8 cellular contexts compared by ENCODE assay signal in genomic region chr9:111661150-111661801, GRCh38. TPM values are rescaled to one million over a fixed set of nuclear protein-coding genes. Genes with fewer than 3 reads are reported as not detected.
DNase-seq lines count a peak whose midpoint lies in the region; ATAC-seq and TF ChIP-seq lines count a peak whose summit lies in the region.

Gene GNG10 (plus strand): TSS chr9:111661605. CDS start chr9:111661635, 30 bp downstream.

- H3K9me3 ChIP-seq in OCI-LY1 (ENCODE audit: low read length) (no peaks in the 10 kb centered on the region), esophagus muscularis mucosa (no peaks in the 10 kb centered on the region)

- H3K79me2 ChIP-seq in OCI-LY1 (ENCODE audit: insufficient read depth, low read length), result no peaks in the 10 kb centered on the region

- H4K20me1 ChIP-seq in OCI-LY1 (ENCODE audit: insufficient read depth, low read length), result no peaks in the 10 kb centered on the region

- WGBS in esophagus muscularis mucosa, result 0% methylated on average over 1 of the region's 61 CpGs

- 0 out of 2 replicates have a peak within 1 kb of the TSS, but pooled peaks have one; percentile 23 for H2AFZ ChIP-seq in OCI-LY1 (ENCODE audit: low read length)

- TF ChIP-seq CTCF in OCI-LY1 (IDR thresholded peaks at IDR 0.05; ENCODE audit: low read length) (no peak), esophagus muscularis mucosa (IDR thresholded peaks at IDR 0.05) (no peak)

- DNase-seq in CD1c-positive myeloid dendritic cell (ENCODE audit: extremely low spot score) (peak; percentile 74), esophagus muscularis mucosa (ENCODE audit: extremely low spot score) (no peak), myocyte (ENCODE audit: low read depth) (peak; percentile 72)
- peak; percentile 60 for DNase-seq in activated T-cell treated with anti-CD3 and anti-CD28 coated beads, Interleukin-2, amount 50 U/mL, for 4 hours
- peak; percentile 44 to 67 for DNase-seq in stimulated activated CD8-positive, alpha-beta memory T cell treated with anti-CD3 and anti-CD28 coated beads, Interleukin-7, amount 100 ng/mL, for 4 hours (ENCODE audit: low read depth in 2 of 2)

- no peaks in the 10 kb centered on the region for H3F3A ChIP-seq in OCI-LY1 (ENCODE audit: insufficient read depth, low read length)

- TF ChIP-seq POLR2A in GM19099 (IDR thresholded peaks at IDR 0.05; ENCODE audit: extremely low read depth, insufficient read length, low read depth) (peak; percentile 59), esophagus muscularis mucosa (IDR thresholded peaks at IDR 0.05; ENCODE audit: low read depth) (no peak)

- H3K4me3 Mint-ChIP-seq in activated T-cell treated with anti-CD3 and anti-CD28 coated beads, Interleukin-2, amount 50 U/mL, for 4 hours, result peak within 1 kb of the TSS; percentile 99

- H3K4me1 Mint-ChIP-seq in activated T-cell treated with anti-CD3 and anti-CD28 coated beads, Interleukin-2, amount 50 U/mL, for 4 hours (ENCODE audit: low read depth), result peaks cover 33% of the 10 kb centered on the region

- H3K36me3 Mint-ChIP-seq in activated T-cell treated with anti-CD3 and anti-CD28 coated beads, Interleukin-2, amount 50 U/mL, for 4 hours (ENCODE audit: insufficient read depth), result peaks cover 5% of the 10 kb centered on the region

- H3K36me3 ChIP-seq in OCI-LY1 (ENCODE audit: insufficient read depth, low read length), result no peaks in the 10 kb centered on the region
- H3K36me3 ChIP-seq in esophagus muscularis mucosa, result peaks cover 0 to 4% (median 0%) of the 10 kb centered on the region in 4 donors

- H3K4me3 ChIP-seq in OCI-LY1 (ENCODE audit: low read depth, low read length, poor library complexity, severe bottlenecking) (peak within 1 kb of the TSS; percentile 79), esophagus muscularis mucosa (peak within 1 kb of the TSS; percentile 65 to 96 (median 83))

- intact Hi-C loops in esophagus muscularis mucosa (cut with DNase I), result no loop called here

- peak within 1 kb of the TSS; percentile 96 for H3K4me2 ChIP-seq in OCI-LY1 (ENCODE audit: low read length)

- peaks cover 9% of the 10 kb centered on the region for H3K4me1 ChIP-seq in OCI-LY1 (ENCODE audit: insufficient read depth, low read length, severe bottlenecking)
- peaks cover 13 to 23% (median 19%) of the 10 kb centered on the region in 4 donors for H3K4me1 ChIP-seq in esophagus muscularis mucosa

- H3K9me2 ChIP-seq in OCI-LY1 (ENCODE audit: low read depth, low read length), result no peaks in the 10 kb centered on the region

- no peaks in the 10 kb centered on the region for H3K9me3 Mint-ChIP-seq in activated T-cell treated with anti-CD3 and anti-CD28 coated beads, Interleukin-2, amount 50 U/mL, for 4 hours

- ATAC-seq in HG03354 (IDR thresholded peaks at IDR 0.05; ENCODE audit: poor library complexity, severe bottlenecking, unreplicated experiment), result peak; percentile 84
- peak; percentile 92 to 95 for ATAC-seq in activated T-cell treated with anti-CD3 and anti-CD28 coated beads, Interleukin-2, amount 50 U/mL, for 4 hours

- no peaks in the 10 kb centered on the region for H3K27me3 ChIP-seq in OCI-LY1 (ENCODE audit: insufficient read depth, low read length)
- H3K27me3 ChIP-seq in esophagus muscularis mucosa, result no peaks in the 10 kb centered on the region

- no peaks in the 10 kb centered on the region for H3K27me3 Mint-ChIP-seq in activated T-cell treated with anti-CD3 and anti-CD28 coated beads, Interleukin-2, amount 50 U/mL, for 4 hours (ENCODE audit: low read depth)

- no peak for TF ChIP-seq EP300 in esophagus muscularis mucosa (IDR thresholded peaks at IDR 0.05)

- no peak within 1 kb of the TSS for H3K27ac ChIP-seq in OCI-LY1 (ENCODE audit: low read depth, low read length, poor library complexity, severe bottlenecking)
- H3K27ac ChIP-seq in esophagus muscularis mucosa (replicated peaks in 1 of 4), result peak within 1 kb of the TSS; percentile 75 to 88 (median 84)

- peak within 1 kb of the TSS; percentile 67 for H3K9ac ChIP-seq in OCI-LY1 (ENCODE audit: low read length)

RNA-seq across cellular contexts. Expression of gene GNG10, which starts in this region (rescaled TPM):
- 10 to 100 TPM; 18.8 to 20.4 (median 20.2) TPM for total RNA-seq in activated T-cell treated with anti-CD3 and anti-CD28 coated beads, Interleukin-2, amount 50 U/mL, for 4 hours
- 10 to 100 TPM; 28.4 to 94.3 (median 66.1) TPM for total RNA-seq in esophagus muscularis mucosa
- 62.6 and 64.2 TPM in 2 replicates for total RNA-seq in myocyte
- polyA plus RNA-seq in myocyte (2012), result 30.4 TPM
